8 cellular contexts compared by ENCODE assay signal in genomic region chr19:1406496-1406817, GRCh38. TPM values are rescaled to one million over a fixed set of nuclear protein-coding genes. Genes with fewer than 3 reads are reported as not detected.
DNase-seq lines count a peak whose midpoint lies in the region; ATAC-seq and TF ChIP-seq lines count a peak whose summit lies in the region.

No MANE protein-coding gene starts in this region.

- peak; percentile 52 for DNase-seq in GM06990 (ENCODE audit: extremely low read depth, insufficient read length)
- peak; percentile 35 to 71 for DNase-seq in PC-9
- DNase-seq in epithelial cell of proximal tubule (ENCODE audit: low read depth), result no peak
- no peak for DNase-seq in progenitor cell of endocrine pancreas (ENCODE audit: low spot score, unreplicated experiment)
- DNase-seq in NCI-H1694 treated with DMSO at 0.1 percent for 48 hours (lab: John Stamatoyannopoulos, UW), result no peak

- ATAC-seq in HG03135 (IDR thresholded peaks at IDR 0.05; ENCODE audit: unreplicated experiment), result no peak
- ATAC-seq in GM19397 (IDR thresholded peaks at IDR 0.05; ENCODE audit: unreplicated experiment), result no peak
- no peak for ATAC-seq in HG02870 (IDR thresholded peaks at IDR 0.05; ENCODE audit: unreplicated experiment)

- peaks cover 3% of the 10 kb centered on the region for H3K36me3 Mint-ChIP-seq in progenitor cell of endocrine pancreas (ENCODE audit: insufficient read depth)

- H3K9me3 Mint-ChIP-seq in progenitor cell of endocrine pancreas (ENCODE audit: low read depth), result no peaks in the 10 kb centered on the region

- H3F3A ChIP-seq in PC-9 (ENCODE audit: insufficient read depth, low read depth), result peaks cover 19% of the 10 kb centered on the region

- intact Hi-C loops in PC-9 (cut with micrococcal nuclease; ENCODE audit: unreplicated experiment), result loop anchor here (2.0 to 5.0 kb wide), 2 partner anchors 51 to 184 kb away; no protein-coding TSS in a partner anchor

- H3K27me3 ChIP-seq in GM06990 (replicated peaks; ENCODE audit: control insufficient read depth, insufficient read depth, low read length) (no peaks in the 10 kb centered on the region), PC-9 (ENCODE audit: insufficient read depth, low read depth) (no peaks in the 10 kb centered on the region)

- POLR2A ChIA-PET in PC-9 (lab: Charles Lee; ENCODE audit: unreplicated experiment), result no interaction called here

- H2AFZ ChIP-seq in PC-9, result peak overlapping the region; percentile 76; the same call in 1 of the 2 replicates

- peak overlapping the region; percentile 51 for H3K27ac ChIP-seq in PC-9

- no peaks in the 10 kb centered on the region for H3K9me2 ChIP-seq in PC-9 (ENCODE audit: insufficient read depth)

- peak overlapping the region; percentile 80 for H3K4me2 ChIP-seq in PC-9

- no peak for TF ChIP-seq CTCF in GM06990 (IDR thresholded peaks at IDR 0.05; ENCODE audit: insufficient read depth, low read length, poor library complexity, severe bottlenecking)
- TF ChIP-seq CTCF in PC-9 (conservative IDR thresholded peaks at IDR 0.05), result no peak
- TF ChIP-seq CTCF in epithelial cell of proximal tubule (conservative IDR thresholded peaks at IDR 0.05; ENCODE audit: low read depth, low read length), result no peak
- TF ChIP-seq CTCF in progenitor cell of endocrine pancreas (IDR thresholded peaks at IDR 0.05; ENCODE audit: unreplicated experiment), result no peak

- peaks cover 28% of the 10 kb centered on the region for H4K20me1 ChIP-seq in PC-9 (ENCODE audit: insufficient read depth)

- no peaks in the 10 kb centered on the region for H3K27me3 Mint-ChIP-seq in progenitor cell of endocrine pancreas

- peaks cover 37% of the 10 kb centered on the region for H3K79me2 ChIP-seq in PC-9 (ENCODE audit: low read depth)

- H3K4me1 Mint-ChIP-seq in progenitor cell of endocrine pancreas (ENCODE audit: low read depth), result peaks cover 25% of the 10 kb centered on the region

- H3K9me3 ChIP-seq in PC-9 (ENCODE audit: insufficient read depth, low read depth), result no peaks in the 10 kb centered on the region

- peaks cover 22% of the 10 kb centered on the region for H3K4me1 ChIP-seq in PC-9 (replicated peaks; ENCODE audit: insufficient read depth)

- peak overlapping the region; percentile 68 for H3K4me3 ChIP-seq in GM06990 (replicated peaks; ENCODE audit: low read depth, low read length)
- peak overlapping the region; percentile 68; the same call in 1 of the 2 replicates for H3K4me3 ChIP-seq in PC-9
- peak overlapping the region; percentile 73 for H3K4me3 ChIP-seq in epithelial cell of proximal tubule (ENCODE audit: low read depth, low read length)

- CTCF ChIA-PET in PC-9 (lab: Charles Lee), result no interaction called here

- peak overlapping the region; percentile 94 for H3K27ac Mint-ChIP-seq in progenitor cell of endocrine pancreas

- peak overlapping the region; percentile 67 for H3K4me3 Mint-ChIP-seq in progenitor cell of endocrine pancreas (ENCODE audit: low read depth)

- BruUV-seq in PC-9 (replicated peaks; lab: Mats Ljungman, UMichigan), result no TSS peak

- peaks cover 7% of the 10 kb centered on the region for H3K36me3 ChIP-seq in GM06990 (ENCODE audit: control insufficient read depth, insufficient read depth, low read length)
- no peaks in the 10 kb centered on the region for H3K36me3 ChIP-seq in PC-9 (ENCODE audit: low read depth)

RNA-seq across cellular contexts. Expression of gene DAZAP1, which starts 0.9 kb away (rescaled TPM):
- total RNA-seq in PC-9 (2021), result 122 and 144 TPM in 2 replicates
- total RNA-seq in epithelial cell of proximal tubule, result 53.8 and 136 TPM in 2 replicates
- 131 and 136 TPM in 2 replicates for total RNA-seq in progenitor cell of endocrine pancreas

RNA-seq across cellular contexts. Expression of gene GAMT, which starts 5.1 kb away (rescaled TPM):
- total RNA-seq in PC-9 (2021) (27.3 and 30.9 TPM in 2 replicates), epithelial cell of proximal tubule (22.5 and 29.2 TPM in 2 replicates), progenitor cell of endocrine pancreas (47.0 and 48.5 TPM in 2 replicates)

RNA-seq across cellular contexts. Expression of gene NDUFS7, which starts 22.8 kb away (rescaled TPM):
- total RNA-seq in PC-9 (2021), result 67.5 and 83.5 TPM in 2 replicates
- total RNA-seq in epithelial cell of proximal tubule, result 138 and 174 TPM in 2 replicates
- total RNA-seq in progenitor cell of endocrine pancreas, result 56.8 and 62.4 TPM in 2 replicates

RNA-seq across cellular contexts. Expression of gene RPS15, which starts 31.7 kb away (rescaled TPM):
- total RNA-seq in PC-9 (2021) (967 and 1,004 TPM in 2 replicates), epithelial cell of proximal tubule (2,061 and 3,361 TPM in 2 replicates), progenitor cell of endocrine pancreas (917 and 938 TPM in 2 replicates)

RNA-seq across cellular contexts. Expression of gene APC2, which starts 43.5 kb away (rescaled TPM):
- total RNA-seq in PC-9 (2021), result 1.6 and 2.7 TPM in 2 replicates
- total RNA-seq in epithelial cell of proximal tubule, result not detected in 2 replicates
- total RNA-seq in progenitor cell of endocrine pancreas, result 5.2 and 5.8 TPM in 2 replicates

Comparison
In these comparisons a context has a peak if more than half of its experiments do, and no peak if none do; other contexts are left out.
1. DNase-seq: peak in GM06990 (single experiment) and PC-9 (2 of 2); none in epithelial cell of proximal tubule (single experiment), progenitor cell of endocrine pancreas (single experiment) and NCI-H1694 treated with DMSO at 0.1 percent for 48 hours (single experiment).
2. Peak in every context shown above with its lines, with median percentiles within 50 percentile points of each other: H3K4me3 ChIP-seq.